ENCODE assay signal across 1 cellular context in genomic region chr10:112059220-112059619, GRCh38.
TF ChIP-seq lines count a peak whose summit lies in the region.

No MANE protein-coding gene starts in this region.

TF ChIP-seq in H1, 55 proteins besides CTCF, POLR2A, EP300 and RAD21 (continued from another document):
- TF ChIP-seq CHD7 (IDR thresholded peaks at IDR 0.05; ENCODE audit: insufficient replicate concordance, low read length) (no peak), CHD2 (IDR thresholded peaks at IDR 0.05; ENCODE audit: low read length) (no peak), SAP30 (IDR thresholded peaks at IDR 0.05; ENCODE audit: insufficient read depth, insufficient replicate concordance, low read length) (no peak), SP1 (IDR thresholded peaks at IDR 0.05; ENCODE audit: low read depth, low read length) (no peak), RFX5 (IDR thresholded peaks at IDR 0.05; ENCODE audit: borderline replicate concordance, low read depth, low read length) (no peak), KDM5A (IDR thresholded peaks at IDR 0.05; ENCODE audit: low read length) (no peak), CTBP2 (IDR thresholded peaks at IDR 0.05; ENCODE audit: borderline replicate concordance, insufficient read depth, insufficient read length, low read length) (no peak)
- TF ChIP-seq, protein P1, sequence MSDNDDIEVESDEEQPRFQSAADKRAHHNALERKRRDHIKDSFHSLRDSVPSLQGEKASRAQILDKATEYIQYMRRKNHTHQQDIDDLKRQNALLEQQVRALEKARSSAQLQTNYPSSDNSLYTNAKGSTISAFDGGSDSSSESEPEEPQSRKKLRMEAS (IDR thresholded peaks at IDR 0.05): no peak
